Comparison of ENCODE assay signal across 1 cellular context in the genomic region with DNA sequence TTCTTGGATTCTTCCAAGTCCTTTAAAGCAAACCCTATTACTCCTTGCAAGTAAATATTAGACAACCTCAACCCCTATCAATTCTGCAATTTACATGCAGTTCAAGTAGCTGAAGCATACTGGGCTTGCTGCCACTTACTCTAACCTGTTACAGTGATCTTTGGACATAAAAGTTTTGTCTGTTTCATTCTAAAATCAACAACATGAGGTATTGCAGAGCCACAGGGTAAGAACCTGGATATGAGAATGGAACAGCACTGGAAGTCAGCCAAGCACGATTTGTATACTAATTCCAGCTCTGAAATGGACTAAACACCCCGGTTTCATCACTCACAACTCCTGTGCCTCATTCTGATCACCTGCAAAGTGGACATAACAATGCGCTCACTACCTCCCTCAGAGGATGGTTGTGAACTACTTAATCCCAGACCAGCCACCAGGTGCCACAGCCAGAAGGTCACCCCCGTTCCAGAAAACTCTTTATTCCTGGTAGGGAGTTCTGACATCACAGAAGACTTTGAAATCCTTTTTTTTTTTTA.
A peak's percentile ranks its signal among the peaks of the same experiment; 100 is the strongest.
TF ChIP-seq lines count a peak whose summit lies in the region.

No MANE protein-coding gene starts in this region.

TF ChIP-seq in HEK293, 187 proteins besides CTCF, POLR2A, EP300 and RAD21 (continued from another document):
- peak; percentile 54; the same call in 1 of the 2 replicates for TF ChIP-seq ZBTB20 (tag by site-specific recombination; IDR thresholded peaks at IDR 0.05)
